In genomic region chr6:30768634-30769087, GRCh38 we compare ENCODE assay signal across 11 cellular contexts. TPM values are rescaled to one million over a fixed set of nuclear protein-coding genes. Genes with fewer than 3 reads are reported as not detected.
DNase-seq lines count a peak whose midpoint lies in the region; ATAC-seq and TF ChIP-seq lines count a peak whose summit lies in the region.
"Had no signal": no experiment of that assay in that cellular context is flagged by ENCODE, and none has a peak within 500 bp of the region (broad histone marks: within the 10 kb centered on the region; RNA-seq: fewer than 3 reads in every experiment).

No MANE protein-coding gene starts in this region.

- intact Hi-C loops in Right ventricle myocardium inferior (cut with DNase I): no loop called here

- H3K27me3 Mint-ChIP-seq in activated CD8-positive, alpha-beta T cell treated with anti-CD3 and anti-CD28 coated beads, Interleukin-2, amount 10 ng/mL, durations not matched to agents 7 days and 5 days (ENCODE audit: low read depth): no peaks in the 10 kb centered on the region

- peak overlapping the region; percentile 88 for H3K27ac Mint-ChIP-seq in activated CD8-positive, alpha-beta T cell treated with anti-CD3 and anti-CD28 coated beads, Interleukin-2, amount 10 ng/mL, durations not matched to agents 7 days and 5 days

- H3K4me1 ChIP-seq in cardiac muscle cell (ENCODE audit: low read depth): peaks cover 24% of the 10 kb centered on the region
- H3K4me1 ChIP-seq in iPS-18a (ENCODE audit: control insufficient read depth, low read depth, low read length): peaks cover 42% of the 10 kb centered on the region
- H3K4me1 ChIP-seq in stomach smooth muscle (ENCODE audit: control insufficient read depth, insufficient read depth, low read length): peaks cover 27% of the 10 kb centered on the region

- H3K36me3 Mint-ChIP-seq in activated CD8-positive, alpha-beta T cell treated with anti-CD3 and anti-CD28 coated beads, Interleukin-2, amount 10 ng/mL, durations not matched to agents 7 days and 5 days (ENCODE audit: low read depth): peaks cover 10% of the 10 kb centered on the region

- H3K9me3 Mint-ChIP-seq in activated CD8-positive, alpha-beta T cell treated with anti-CD3 and anti-CD28 coated beads, Interleukin-2, amount 10 ng/mL, durations not matched to agents 7 days and 5 days (ENCODE audit: insufficient read depth): no peaks in the 10 kb centered on the region

- H3K9me3 ChIP-seq in cardiac muscle cell (ENCODE audit: low read depth): no peaks in the 10 kb centered on the region
- H3K9me3 ChIP-seq in iPS-18a (ENCODE audit: control insufficient read depth, low read depth, low read length): no peaks in the 10 kb centered on the region
- H3K9me3 ChIP-seq in stomach smooth muscle (ENCODE audit: control insufficient read depth in 2 of 2, low read length in 2 of 2): no peaks in the 10 kb centered on the region
- H3K9me3 ChIP-seq: MG63, prostate gland had no signal

- DNase-seq in cardiac muscle cell (ENCODE audit: low read depth in 1 of 2, low spot score in 1 of 2) (no peak), Right ventricle myocardium inferior (ENCODE audit: missing footprints) (no peak), NAMALWA (ENCODE audit: low spot score) (no peak), HT-29 (ENCODE audit: low spot score) (no peak)
- no peak for DNase-seq in activated CD8-positive, alpha-beta T cell treated with anti-CD3 and anti-CD28 coated beads, Interleukin-2, amount 10 ng/mL, durations not matched to agents 7 days and 5 days
- DNase-seq: SHP77 treated with DMSO at 0.1 percent for 48 hours had no signal

- CTCF ChIA-PET in activated CD8-positive, alpha-beta T cell treated with anti-CD3 and anti-CD28 coated beads, Interleukin-2, amount 10 ng/mL, durations not matched to agents 7 days and 5 days (lab: Charles Lee): interaction anchor here (0.7 to 2.5 kb wide), 12 partner anchors 8 to 66 kb away, joined by 3 to 11 read pairs (median 4); partner anchors contain the start of gene IER3

- H3K9ac ChIP-seq in iPS-18a (ENCODE audit: low read length) (peak overlapping the region; percentile 37), stomach smooth muscle (ENCODE audit: low read length in 2 of 2) (peak overlapping the region; percentile 42 to 58)

- ATAC-seq in Right ventricle myocardium inferior: no peak
- ATAC-seq in activated CD8-positive, alpha-beta T cell treated with anti-CD3 and anti-CD28 coated beads, Interleukin-2, amount 10 ng/mL, durations not matched to agents 7 days and 5 days: peak; percentile 50
- no peak for ATAC-seq in HG03457 (IDR thresholded peaks at IDR 0.05; ENCODE audit: unreplicated experiment)

- no peaks in the 10 kb centered on the region for H3K36me3 ChIP-seq in cardiac muscle cell
- H3K36me3 ChIP-seq in iPS-18a (ENCODE audit: control insufficient read depth, low read depth, low read length): no peaks in the 10 kb centered on the region
- H3K36me3 ChIP-seq in stomach smooth muscle (ENCODE audit: control insufficient read depth in 2 of 2, insufficient read depth in 2 of 2, low read length in 2 of 2): no peaks in the 10 kb centered on the region
- H3K36me3 ChIP-seq: MG63, prostate gland had no signal

- H3K4me1 Mint-ChIP-seq in activated CD8-positive, alpha-beta T cell treated with anti-CD3 and anti-CD28 coated beads, Interleukin-2, amount 10 ng/mL, durations not matched to agents 7 days and 5 days (ENCODE audit: low read depth): peaks cover 88% of the 10 kb centered on the region

- H3K27ac ChIP-seq in cardiac muscle cell (peak overlapping the region; percentile 55), iPS-18a (ENCODE audit: low read length) (no peak overlapping the region), stomach smooth muscle (ENCODE audit: low read length) (peak overlapping the region; percentile 84)

- H3K27me3 ChIP-seq in cardiac muscle cell: no peaks in the 10 kb centered on the region
- no peaks in the 10 kb centered on the region for H3K27me3 ChIP-seq in iPS-18a (ENCODE audit: control insufficient read depth, insufficient read depth, low read length)
- no peaks in the 10 kb centered on the region for H3K27me3 ChIP-seq in stomach smooth muscle (ENCODE audit: control insufficient read depth in 1 of 2, insufficient read depth in 2 of 2, low read length in 2 of 2)
- H3K27me3 ChIP-seq: MG63 had no signal

- H3K4me3 ChIP-seq in cardiac muscle cell (no peak overlapping the region), iPS-18a (ENCODE audit: low read length) (no peak overlapping the region), stomach smooth muscle (ENCODE audit: low read length in 2 of 2) (peak overlapping the region in 1 of 2 donors; percentile 15)
- H3K4me3 ChIP-seq: prostate gland had no signal

- POLR2A ChIA-PET in activated CD8-positive, alpha-beta T cell treated with anti-CD3 and anti-CD28 coated beads, Interleukin-2, amount 10 ng/mL, durations not matched to agents 7 days and 5 days (lab: Charles Lee): interaction anchor here (0.5 to 5.7 kb wide), 12 partner anchors 10 to 239 kb away, joined by 3 to 46 read pairs (median 4); partner anchors contain the start of genes FLOT1 and IER3

- TF ChIP-seq CTCF in cardiac muscle cell (IDR thresholded peaks at IDR 0.05; ENCODE audit: low read depth, low read length): no peak

- H3K4me3 Mint-ChIP-seq in activated CD8-positive, alpha-beta T cell treated with anti-CD3 and anti-CD28 coated beads, Interleukin-2, amount 10 ng/mL, durations not matched to agents 7 days and 5 days: peak overlapping the region; percentile 56

RNA-seq across cellular contexts. Expression of gene IER3, which starts 24.3 kb away (rescaled TPM):
- total RNA-seq in cardiac muscle cell (28.0 and 45.8 TPM in 2 replicates), Right ventricle myocardium inferior (19.2 TPM)
- 20.1 and 25.8 TPM in 2 replicates for polyA plus RNA-seq in cardiac muscle cell
- total RNA-seq in activated CD8-positive, alpha-beta T cell treated with anti-CD3 and anti-CD28 coated beads, Interleukin-2, amount 10 ng/mL, durations not matched to agents 7 days and 5 days: 10 to 100 TPM; 76.6 to 82.9 TPM
- total RNA-seq in HT-29 (2014; rRNA removed; shearing (Covaris generic)): 200 and 206 TPM in 2 replicates

RNA-seq across cellular contexts. Expression of gene FLOT1, which starts 26.2 kb away (rescaled TPM):
- 208 and 222 TPM in 2 replicates for total RNA-seq in cardiac muscle cell
- 236 and 261 TPM in 2 replicates for polyA plus RNA-seq in cardiac muscle cell
- total RNA-seq in Right ventricle myocardium inferior: 240 TPM
- 100 to 1,000 TPM; 314 to 317 TPM for total RNA-seq in activated CD8-positive, alpha-beta T cell treated with anti-CD3 and anti-CD28 coated beads, Interleukin-2, amount 10 ng/mL, durations not matched to agents 7 days and 5 days
- total RNA-seq in HT-29 (2014; rRNA removed; shearing (Covaris generic)): 142 and 152 TPM in 2 replicates

RNA-seq across cellular contexts. Expression of gene TUBB, which starts 48.5 kb away (rescaled TPM):
- 827 and 939 TPM in 2 replicates for total RNA-seq in cardiac muscle cell
- polyA plus RNA-seq in cardiac muscle cell: 662 and 675 TPM in 2 replicates
- 254 TPM for total RNA-seq in Right ventricle myocardium inferior
- 1,000 to 10,000 TPM; 1,638 to 1,703 TPM for total RNA-seq in activated CD8-positive, alpha-beta T cell treated with anti-CD3 and anti-CD28 coated beads, Interleukin-2, amount 10 ng/mL, durations not matched to agents 7 days and 5 days
- 935 and 959 TPM in 2 replicates for total RNA-seq in HT-29 (2014; rRNA removed; shearing (Covaris generic))

RNA-seq across cellular contexts. Expression of gene MDC1, which starts 51.6 kb away (rescaled TPM):
- 14.3 and 21.9 TPM in 2 replicates for total RNA-seq in cardiac muscle cell
- polyA plus RNA-seq in cardiac muscle cell: 30.0 and 44.1 TPM in 2 replicates
- total RNA-seq in Right ventricle myocardium inferior: 13.1 TPM
- total RNA-seq in activated CD8-positive, alpha-beta T cell treated with anti-CD3 and anti-CD28 coated beads, Interleukin-2, amount 10 ng/mL, durations not matched to agents 7 days and 5 days: 10 to 100 TPM; 48.5 to 52.4 TPM
- total RNA-seq in HT-29 (2014; rRNA removed; shearing (Covaris generic)): 24.8 and 24.9 TPM in 2 replicates
